ENCODE assay signal across 9 cellular contexts in genomic region chr15:89664951-89665350, GRCh38. TPM values are rescaled to one million over a fixed set of nuclear protein-coding genes. Genes with fewer than 3 reads are reported as not detected.
DNase-seq lines count a peak whose midpoint lies in the region; ATAC-seq, FAIRE-seq and TF ChIP-seq lines count a peak whose summit lies in the region.
"Had no signal": no experiment of that assay in that cellular context is flagged by ENCODE, and none has a peak within 500 bp of the region (broad histone marks: within the 10 kb centered on the region; RNA-seq: fewer than 3 reads in every experiment).

No MANE protein-coding gene starts in this region.

- no peak overlapping the region for H3K9ac ChIP-seq in iPS-18a (ENCODE audit: low read length)

- H3K4me1 ChIP-seq in iPS-18a (ENCODE audit: control insufficient read depth, low read depth, low read length) = no peaks in the 10 kb centered on the region
- H3K4me1 ChIP-seq in stomach = peaks cover 13 to 30% (median 22%) of the 10 kb centered on the region in 4 donors

- DNase-seq in NCI-H510A treated with DMSO at 0.1 percent for 48 hours (lab: John Stamatoyannopoulos, UW) (peak; percentile 13), NCI-H510A (lab: John Stamatoyannopoulos, UW) (no peak), WERI-Rb-1 (no peak), stomach (no peak), NCI-H2081 treated with DMSO at 0.1 percent for 48 hours (lab: John Stamatoyannopoulos, UW) (no peak), H54 (ENCODE audit: insufficient read length, low spot score) (no peak)

- TF ChIP-seq EP300 in stomach (IDR thresholded peaks at IDR 0.05) = no peak

- no peak overlapping the region for H3K27ac ChIP-seq in WERI-Rb-1
- H3K27ac ChIP-seq in iPS-18a (ENCODE audit: low read length) = no peak overlapping the region
- H3K27ac ChIP-seq in stomach = peak overlapping the region in 4 of 5 donors; percentile 76 to 89 (median 80)
- H3K27ac ChIP-seq: HL-60 had no signal

- H3K36me3 ChIP-seq in WERI-Rb-1 (no peaks in the 10 kb centered on the region), iPS-18a (ENCODE audit: control insufficient read depth, low read depth, low read length) (no peaks in the 10 kb centered on the region), stomach (no peaks in the 10 kb centered on the region)

- H3K4me3 ChIP-seq in WERI-Rb-1 (ENCODE audit: low read depth, low read length) (peak overlapping the region; percentile 42), iPS-18a (ENCODE audit: low read length) (peak overlapping the region; percentile 44), stomach (peak overlapping the region; percentile 43 to 51 (median 46))

- TF ChIP-seq CTCF in WERI-Rb-1 (IDR thresholded peaks at IDR 0.05; ENCODE audit: low read depth, low read length) (no peak), stomach (IDR thresholded peaks at IDR 0.05) (no peak)

- 68 to 81% (median 73%) methylated on average over 5 of the region's 5 CpGs for WGBS in stomach, 5 donors

- intact Hi-C loops in stomach (cut with DNase I; ENCODE audit: low total_unique reads) = no loop called here

- H3K27me3 ChIP-seq in WERI-Rb-1 (ENCODE audit: insufficient read depth, low read depth, severe bottlenecking) (peaks cover 3% of the 10 kb centered on the region), iPS-18a (ENCODE audit: control insufficient read depth, insufficient read depth, low read length) (peaks cover 36% of the 10 kb centered on the region), stomach (peaks cover 0 to 9% (median 0%) of the 10 kb centered on the region in 3 donors)

- TF ChIP-seq POLR2A in stomach (IDR thresholded peaks at IDR 0.05) (no peak), H54 (IDR thresholded peaks at IDR 0.05; ENCODE audit: low read depth, low read length) (no peak)

- ATAC-seq in HG02870 (IDR thresholded peaks at IDR 0.05; ENCODE audit: unreplicated experiment) = no peak

- H3K9me3 ChIP-seq in WERI-Rb-1 (ENCODE audit: severe bottlenecking) = no peaks in the 10 kb centered on the region
- no peaks in the 10 kb centered on the region for H3K9me3 ChIP-seq in iPS-18a (ENCODE audit: control insufficient read depth, low read depth, low read length)
- H3K9me3 ChIP-seq in stomach = no peaks in the 10 kb centered on the region

- no peak for FAIRE-seq in H54 (lab: Jason Lieb, UNC)

RNA-seq across cellular contexts. Expression of gene KIF7, which starts 9.7 kb away (rescaled TPM):
- 10 to 100 TPM in 1 of 5 donors, 1 to 10 TPM in 3, not detected in 1; 3.0 to 13.9 (median 7.9) TPM for total RNA-seq in stomach
- polyA plus RNA-seq in stomach = 1 to 10 TPM; 1.7 to 2.3 (median 1.7) TPM

RNA-seq across cellular contexts. Expression of gene PLIN1, which starts 14.2 kb away (rescaled TPM):
- 1 to 10 TPM; 2.2 to 7.6 (median 3.8) TPM for total RNA-seq in stomach
- 1 to 10 TPM in 2 of 3 donors, under 1 TPM in 1; 0.12 to 5.5 (median 1.6) TPM for polyA plus RNA-seq in stomach

RNA-seq across cellular contexts. Expression of gene PEX11A, which starts 25.6 kb away (rescaled TPM):
- 10 to 100 TPM in 1 of 5 donors, 1 to 10 TPM in 3, not detected in 1; 2.3 to 11.2 (median 2.9) TPM for total RNA-seq in stomach
- polyA plus RNA-seq in stomach = 1 to 10 TPM; 6.8 to 8.1 (median 7.5) TPM

RNA-seq across cellular contexts. Expression of gene WDR93, which starts 25.7 kb away (rescaled TPM):
- total RNA-seq in stomach = not detected
- under 1 TPM in 1 of 3 donors, not detected in 2; 0.10 TPM for polyA plus RNA-seq in stomach

Comparison
In these comparisons a context has a peak if more than half of its experiments do, and no peak if none do; other contexts are left out.
1. H3K27ac ChIP-seq: peak in stomach (4 of 5); none in WERI-Rb-1 (single experiment) and iPS-18a (single experiment).
2. Peak in every context shown above with its lines, with median percentiles within 50 percentile points of each other: H3K4me3 ChIP-seq.